Comparison of ENCODE assay signal across 8 cellular contexts in genomic region chr3:111616417-111617105, GRCh38. TPM values are rescaled to one million over a fixed set of nuclear protein-coding genes. Genes with fewer than 3 reads are reported as not detected.
DNase-seq lines count a peak whose midpoint lies in the region; ATAC-seq and TF ChIP-seq lines count a peak whose summit lies in the region.

No MANE protein-coding gene starts in this region.

- no peaks in the 10 kb centered on the region for H3K79me2 ChIP-seq in mammary epithelial cell (ENCODE audit: insufficient read depth, low read length)

- no peak overlapping the region for H3K4me3 Mint-ChIP-seq in endodermal cell

- dilution Hi-C loops in mammary epithelial cell (cut with HindIII; ENCODE audit: low sequenced_read_pairs) = loop anchor here (5.0 kb wide), 2 partner anchors 39 to 51 kb away; no protein-coding TSS in a partner anchor

- H3K4me3 ChIP-seq in mammary epithelial cell (replicated peaks in 1 of 3; ENCODE audit: insufficient read depth in 1 of 3, low read depth in 2 of 3, low read length in 3 of 3) = no peak overlapping the region
- no peak overlapping the region for H3K4me3 ChIP-seq in sigmoid colon
- no peak overlapping the region for H3K4me3 ChIP-seq in endodermal cell (ENCODE audit: low read length)

- H3K9ac ChIP-seq in mammary epithelial cell (ENCODE audit: insufficient read depth, low read length) = no peak overlapping the region
- no peak overlapping the region for H3K9ac ChIP-seq in endodermal cell (ENCODE audit: extremely low read depth, low read length, poor library complexity, severe bottlenecking)

- no peak overlapping the region for H3K4me2 ChIP-seq in mammary epithelial cell (ENCODE audit: insufficient read depth, low read depth, low read length)

- H3K9me3 ChIP-seq in mammary epithelial cell (replicated peaks; ENCODE audit: insufficient read depth, low read length) (no peaks in the 10 kb centered on the region), sigmoid colon (no peaks in the 10 kb centered on the region), endodermal cell (ENCODE audit: control insufficient read depth, low read length) (peaks cover 15% of the 10 kb centered on the region)

- H3K36me3 Mint-ChIP-seq in endodermal cell (ENCODE audit: low read depth) = no peaks in the 10 kb centered on the region

- intact Hi-C loops in mammary epithelial cell (cut with micrococcal nuclease) = loop anchor here (1.0 kb wide), 2 partner anchors 22 to 39 kb away; no protein-coding TSS in a partner anchor
- intact Hi-C loops in sigmoid colon (cut with DNase I) = no loop called here

- H4K20me1 ChIP-seq in mammary epithelial cell (ENCODE audit: insufficient read depth, low read length) = no peaks in the 10 kb centered on the region

- WGBS in mammary epithelial cell (ENCODE audit: low coverage, missing lambda C conversion rate) = 84% methylated on average over 5 of the region's 6 CpGs
- 65 to 79% methylated on average over 6 of the region's 6 CpGs for WGBS in sigmoid colon, 2 donors
- WGBS in endodermal cell (ENCODE audit: insufficient coverage in 1 of 2, insufficient read length in 1 of 2), 2 experiments = 88 to 95% methylated on average over 4 to 6 of the region's 6 CpGs

- ATAC-seq in GM18519 (IDR thresholded peaks at IDR 0.05; ENCODE audit: low FRiP score, unreplicated experiment) (peak; percentile 82), HG02884 (IDR thresholded peaks at IDR 0.05; ENCODE audit: unreplicated experiment) (peak; percentile 65)

- no peaks in the 10 kb centered on the region for H3K36me3 ChIP-seq in mammary epithelial cell (ENCODE audit: insufficient read depth, low read length)
- no peaks in the 10 kb centered on the region for H3K36me3 ChIP-seq in sigmoid colon
- no peaks in the 10 kb centered on the region for H3K36me3 ChIP-seq in endodermal cell (ENCODE audit: control insufficient read depth, insufficient read depth, low read length)

- DNase-seq in T-helper 1 cell (peak; percentile 16 to 91 (median 40)), mammary epithelial cell (peak; percentile 65), sigmoid colon (no peak), endodermal cell (no peak), NCI-H748 (lab: John Stamatoyannopoulos, UW; ENCODE audit: unreplicated experiment) (no peak)
- peak; percentile 37 to 57 for DNase-seq in stimulated activated CD8-positive, alpha-beta memory T cell treated with anti-CD3 and anti-CD28 coated beads, Interleukin-2, amount 100 ng/mL, for 48 hours (ENCODE audit: low read depth in 2 of 2)

- no peaks in the 10 kb centered on the region for H3K27me3 ChIP-seq in mammary epithelial cell (ENCODE audit: insufficient read depth, low read length)
- no peaks in the 10 kb centered on the region for H3K27me3 ChIP-seq in sigmoid colon
- no peaks in the 10 kb centered on the region for H3K27me3 ChIP-seq in endodermal cell (ENCODE audit: control insufficient read depth, insufficient read depth, low read length, poor library complexity, severe bottlenecking)

- peaks cover 20% of the 10 kb centered on the region for H3K4me1 ChIP-seq in mammary epithelial cell (ENCODE audit: insufficient read depth, low read length)
- no peaks in the 10 kb centered on the region for H3K4me1 ChIP-seq in sigmoid colon
- peaks cover 2% of the 10 kb centered on the region for H3K4me1 ChIP-seq in endodermal cell (ENCODE audit: control insufficient read depth, insufficient read depth, low read length)

- H3K9me3 Mint-ChIP-seq in endodermal cell = peaks cover 14% of the 10 kb centered on the region

- TF ChIP-seq EP300 in sigmoid colon (IDR thresholded peaks at IDR 0.05) = no peak

- no peak for TF ChIP-seq POLR2A in sigmoid colon (IDR thresholded peaks at IDR 0.05)

- BruUV-seq in mammary epithelial cell (replicated peaks; lab: Mats Ljungman, UMichigan) = no TSS peak

- CTCF ChIA-PET in mammary epithelial cell (lab: Charles Lee; ENCODE audit: low non-redundant PET) = interaction anchor here (1.2 to 1.4 kb wide), 2 partner anchors 31 to 38 kb away, joined by 7 to 29 read pairs; no protein-coding TSS in a partner anchor

- in situ Hi-C loops in mammary epithelial cell (cut with MboI; ENCODE audit: low sequenced_read_pairs in 2 of 2) = no loop called here

- H3K27me3 Mint-ChIP-seq in endodermal cell (ENCODE audit: insufficient read depth) = no peaks in the 10 kb centered on the region

- H3K4me1 Mint-ChIP-seq in endodermal cell = peaks cover 9% of the 10 kb centered on the region

- H3K27ac Mint-ChIP-seq in endodermal cell = no peak overlapping the region

- TF ChIP-seq CTCF in mammary epithelial cell (conservative IDR thresholded peaks at IDR 0.05 in 1 of 2, IDR thresholded peaks at IDR 0.05 in 1 of 2; ENCODE audit: extremely low read depth in 1 of 2, insufficient read depth in 1 of 2, low read depth in 1 of 2, low read length in 2 of 2) (peak; percentile 51 to 66), sigmoid colon (IDR thresholded peaks at IDR 0.05) (no peak), endodermal cell (conservative IDR thresholded peaks at IDR 0.05) (no peak)

- no peak overlapping the region for H2AFZ ChIP-seq in mammary epithelial cell (ENCODE audit: low read depth, low read length)

- H3K27ac ChIP-seq in mammary epithelial cell (ENCODE audit: insufficient read depth, low read depth, low read length) (no peak overlapping the region), sigmoid colon (no peak overlapping the region), endodermal cell (ENCODE audit: low read depth, low read length) (no peak overlapping the region)

RNA-seq across cellular contexts. Expression of gene ZBED2, which starts 21.4 kb away (rescaled TPM):
- 10 to 100 TPM in 1 of 2 donors, 1 to 10 TPM in 1; 3.2 to 85.7 TPM for total RNA-seq in mammary epithelial cell
- polyA plus RNA-seq in mammary epithelial cell = 42.6 TPM
- 44.8 TPM for polyA minus RNA-seq in mammary epithelial cell
- total RNA-seq in sigmoid colon = not detected
- polyA plus RNA-seq in sigmoid colon = under 1 TPM in 1 of 3 donors, not detected in 2; 0.92 TPM
- total RNA-seq in endodermal cell = not detected
- not detected for polyA plus RNA-seq in endodermal cell (2013, experiment 1 of 2)
- polyA plus RNA-seq in endodermal cell (2013, experiment 2 of 2) = not detected

RNA-seq across cellular contexts. Expression of gene PLCXD2, which starts 57.9 kb away (rescaled TPM):
- total RNA-seq in mammary epithelial cell (1 to 10 TPM; 4.5 to 5.6 TPM), sigmoid colon (under 1 TPM; 0.28 to 0.81 (median 0.51) TPM), endodermal cell (10 to 100 TPM in 1 of 2 donors, 1 to 10 TPM in 1; 7.3 to 12.1 TPM)
- polyA plus RNA-seq in mammary epithelial cell (2.4 TPM), sigmoid colon (1 to 10 TPM; 1.8 to 4.8 (median 4.4) TPM)
- 6.3 TPM for polyA minus RNA-seq in mammary epithelial cell
- polyA plus RNA-seq in endodermal cell (2013, experiment 1 of 2) = 7.0 TPM
- polyA plus RNA-seq in endodermal cell (2013, experiment 2 of 2) = 5.9 TPM

Comparison
In these comparisons a context has a peak if more than half of its experiments do, and no peak if none do; other contexts are left out.
1. DNase-seq: peak in T-helper 1 cell (5 of 5), mammary epithelial cell (single experiment) and stimulated activated CD8-positive, alpha-beta memory T cell treated with anti-CD3 and anti-CD28 coated beads, Interleukin-2, amount 100 ng/mL, for 48 hours (2 of 2); none in sigmoid colon (single experiment), endodermal cell (single experiment) and NCI-H748 (single experiment).
2. CTCF ChIP-seq: peak in mammary epithelial cell (2 of 2); none in sigmoid colon (0 of 4) and endodermal cell (single experiment).